ENCODE assay signal across 8 cellular contexts in the genomic region with DNA sequence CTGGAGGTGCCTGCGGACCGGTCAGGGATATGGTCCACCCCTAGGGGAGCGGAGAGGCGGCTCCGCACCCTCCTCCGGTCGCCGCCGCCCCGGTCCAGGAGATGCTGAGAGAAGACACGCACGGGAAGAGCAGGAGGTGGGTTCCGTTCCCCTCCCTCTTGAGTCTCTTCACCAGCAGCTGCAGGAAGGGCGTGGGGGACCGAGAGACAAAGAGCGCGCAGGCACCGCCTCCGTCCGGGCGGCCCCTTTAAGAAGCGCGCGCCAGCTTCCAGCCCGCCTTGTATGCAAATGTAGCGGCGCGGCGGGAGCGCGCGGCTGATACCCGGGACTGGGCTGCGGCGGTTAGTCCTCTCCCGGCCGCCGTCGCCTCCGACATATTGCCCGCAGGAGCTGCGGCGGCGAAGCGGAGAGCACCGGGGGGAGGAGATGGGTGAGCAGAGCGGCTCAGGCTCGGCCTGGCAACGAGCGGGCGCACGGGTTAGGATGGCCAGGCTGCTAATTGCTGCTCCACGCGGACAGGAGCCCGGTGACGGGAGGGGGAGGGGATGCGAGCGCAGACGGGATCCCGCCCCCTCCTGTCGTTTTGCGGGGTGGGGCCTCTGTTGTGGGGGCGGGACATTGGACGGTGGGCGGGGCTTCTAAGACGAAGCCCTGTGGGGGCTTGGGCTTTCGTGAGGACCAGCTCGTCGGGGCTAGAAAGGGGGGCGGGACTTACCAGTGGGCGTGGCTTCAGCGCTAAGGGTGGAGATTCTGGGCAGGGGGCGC.
DNase-seq lines count a peak whose midpoint lies in the region; ATAC-seq lines count a peak whose summit lies in the region.

Gene TMEM39B, plus strand, starts transcription at position 318 of the 765 bp plus-strand sequence. Its CDS starts 109 bp downstream, at position 427.

- peak; percentile 97 for DNase-seq in AG20443 (ENCODE audit: low spot score)
- peak; percentile 96 for DNase-seq in NCI-H446 treated with DMSO at 0.1 percent for 48 hours (lab: John Stamatoyannopoulos, UW)
- peak; percentile 85 for DNase-seq in activated CD4-positive, CD25-positive, alpha-beta regulatory T cell treated with anti-CD3 and anti-CD28 coated beads, Interleukin-2, amount 50 U/mL, for 16 hours (ENCODE audit: low read depth, low spot score)
- DNase-seq in central memory CD4-positive, alpha-beta T cell = peak; percentile 95
- DNase-seq in iris pigment epithelial cell (ENCODE audit: low read depth) = peak; percentile 97
- peak; percentile 88 for DNase-seq in stimulated activated CD4-positive, alpha-beta T cell treated with anti-CD3 and anti-CD28 coated beads, Interleukin-12 subunit alpha, Interleukin-12 subunit beta, amount 100 ng/mL, for 4 hours

- ATAC-seq in GM19043 (IDR thresholded peaks at IDR 0.05; ENCODE audit: low read depth, unreplicated experiment) = peak; percentile 91
- ATAC-seq in HG03354 (IDR thresholded peaks at IDR 0.05; ENCODE audit: poor library complexity, severe bottlenecking, unreplicated experiment) = peak; percentile 89

Comparison
In these comparisons a context has a peak if more than half of its experiments do, and no peak if none do; other contexts are left out.
1. Peak in every context shown above with its lines: DNase-seq and ATAC-seq.